ENCODE assay signal across 8 cellular contexts in the genomic region with DNA sequence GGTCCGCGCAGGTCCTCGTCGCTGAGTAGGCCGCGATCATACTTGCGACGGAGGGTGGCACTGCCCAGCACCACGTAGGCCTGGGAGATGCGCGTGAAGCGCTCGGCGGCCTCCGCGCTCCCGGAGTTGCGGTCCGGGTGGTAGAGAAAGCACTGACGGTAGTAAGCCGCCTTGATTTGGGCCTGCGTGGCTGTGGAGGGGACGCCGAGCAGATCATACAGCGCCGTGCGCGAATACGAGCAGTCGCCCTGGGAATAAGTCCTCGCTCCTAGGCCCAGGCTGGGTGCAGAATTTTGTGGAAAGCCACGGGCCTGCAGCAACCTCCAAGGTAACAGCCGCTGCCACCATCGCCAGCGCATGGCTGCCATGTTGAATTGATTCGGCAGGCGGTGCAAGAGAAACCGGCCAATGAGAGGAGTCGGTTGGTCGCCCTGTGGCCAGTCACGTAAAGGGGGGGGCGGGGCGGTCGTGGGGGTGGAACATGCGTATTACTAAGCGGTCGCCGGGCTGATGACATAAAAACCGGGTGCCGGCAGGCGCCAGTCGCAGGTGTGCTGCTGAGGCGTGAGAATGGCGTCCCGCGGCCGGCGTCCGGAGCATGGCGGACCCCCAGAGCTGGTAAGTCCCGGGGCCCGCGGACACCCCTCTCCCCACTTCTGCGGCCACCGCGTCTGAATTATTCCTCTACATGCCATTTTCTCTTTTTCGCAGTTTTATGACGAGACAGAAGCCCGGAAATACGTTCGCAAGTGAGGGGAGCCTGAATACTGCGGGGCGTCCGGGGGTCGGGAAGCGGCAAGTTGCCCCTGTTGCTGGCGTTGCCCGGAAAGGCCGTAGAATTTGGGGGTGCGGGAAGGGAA. TPM values are rescaled to one million over a fixed set of nuclear protein-coding genes. Genes with fewer than 3 reads are reported as not detected.
DNase-seq lines count a peak whose midpoint lies in the region; ATAC-seq and TF ChIP-seq lines count a peak whose summit lies in the region.

A gene with protein sequence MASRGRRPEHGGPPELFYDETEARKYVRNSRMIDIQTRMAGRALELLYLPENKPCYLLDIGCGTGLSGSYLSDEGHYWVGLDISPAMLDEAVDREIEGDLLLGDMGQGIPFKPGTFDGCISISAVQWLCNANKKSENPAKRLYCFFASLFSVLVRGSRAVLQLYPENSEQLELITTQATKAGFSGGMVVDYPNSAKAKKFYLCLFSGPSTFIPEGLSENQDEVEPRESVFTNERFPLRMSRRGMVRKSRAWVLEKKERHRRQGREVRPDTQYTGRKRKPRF (plus strand): TSS at position 542 of the 860 bp plus-strand sequence. CDS start 29 bp downstream, at position 571.
A gene (minus strand): TSS at position 398 of the 860 bp plus-strand sequence. CDS start 30 bp downstream, at position 368.

- peak within 1 kb of the TSS; percentile 61 for H3K27ac ChIP-seq in cingulate gyrus (ENCODE audit: low read depth, low read length)

- POLR2A ChIA-PET in BJ (lab: Charles Lee): no interaction called here

- TF ChIP-seq CTCF in BJ (IDR thresholded peaks at IDR 0.05; ENCODE audit: insufficient read depth, low read depth, low read length): no peak

- H3K27me3 ChIP-seq in BJ (ENCODE audit: control insufficient read depth, insufficient read depth, low read length): no peaks in the 10 kb centered on the region

- H3K4me3 ChIP-seq in BJ (ENCODE audit: low read depth, low read length): peak within 1 kb of the TSS; percentile 85

- DNase-seq in BJ (ENCODE audit: low read depth) (peak; percentile 61), GM19240 (ENCODE audit: insufficient read length, low spot score) (peak; percentile 97), NCI-H524 (lab: John Stamatoyannopoulos, UW) (peak; percentile 85 to 92), left kidney (ENCODE audit: low read depth, low spot score) (peak; percentile 98)
- DNase-seq in activated CD4-positive, alpha-beta T cell treated with anti-CD3 and anti-CD28 coated beads for 48 hours: peak; percentile 98
- peak; percentile 97 for DNase-seq in stimulated activated CD4-positive, alpha-beta T cell treated with anti-CD3 and anti-CD28 coated beads, Interleukin-1b, Interleukin-23, amount 100 ng/mL, for 48 hours

- H3K36me3 ChIP-seq in BJ (ENCODE audit: control insufficient read depth, insufficient read depth, low read length): peaks cover 5% of the 10 kb centered on the region

- CTCF ChIA-PET in BJ (lab: Yijun Ruan, JAX): no interaction called here

- peak; percentile 71 for ATAC-seq in HG03457 (IDR thresholded peaks at IDR 0.05; ENCODE audit: unreplicated experiment)

RNA-seq across cellular contexts. Expression of the first gene that starts in this region (rescaled TPM):
- 66.9 and 69.8 TPM in 2 replicates for polyA plus RNA-seq in BJ (2011; rRNA removed)
- polyA minus RNA-seq in BJ (2011; rRNA and poly(A)+ RNA removed): 14.8 and 25.3 TPM in 2 replicates

RNA-seq across cellular contexts. Expression of the second gene that starts in this region (rescaled TPM):
- polyA plus RNA-seq in BJ (2011; rRNA removed): 6.4 and 6.9 TPM in 2 replicates
- polyA minus RNA-seq in BJ (2011; rRNA and poly(A)+ RNA removed): 5.1 TPM in 2 replicates

Comparison
In these comparisons a context has a peak if more than half of its experiments do, and no peak if none do; other contexts are left out.
1. Peak in every context shown above with its lines: DNase-seq, ATAC-seq, H3K4me3 ChIP-seq and H3K27ac ChIP-seq.